1 cellular context compared by ENCODE assay signal in genomic region chr4:7043521-7044414, GRCh38.
TF ChIP-seq lines count a peak whose summit lies in the region.

No MANE protein-coding gene starts in this region.

TF ChIP-seq in HepG2, 621 proteins besides CTCF, POLR2A, EP300 and RAD21 (continued from another document and continues in another):
- TF ChIP-seq ZBTB4 (CRISPR knock-in tag; IDR thresholded peaks at IDR 0.05; ENCODE audit: borderline replicate concordance) (0 out of 2 replicates have a peak, but pooled peaks have one; percentile 25), ZNF256 (CRISPR knock-in tag; conservative IDR thresholded peaks at IDR 0.05) (peak; percentile 68; the same call in 1 of the 2 replicates), STAT5B (CRISPR knock-in tag; IDR thresholded peaks at IDR 0.05) (0 out of 2 replicates have a peak, but pooled peaks have one; percentile 51), ZNF777 (CRISPR knock-in tag; IDR thresholded peaks at IDR 0.05) (peak; percentile 78), PHF8 (CRISPR knock-in tag; IDR thresholded peaks at IDR 0.05) (peak; percentile 84), ZNF232 (CRISPR knock-in tag; IDR thresholded peaks at IDR 0.05; ENCODE audit: borderline replicate concordance) (peak; percentile 64; the same call in 1 of the 2 replicates), ZNF792 (CRISPR knock-in tag; IDR thresholded peaks at IDR 0.05) (0 out of 2 replicates have a peak, but pooled peaks have one; percentile 45), RBM39 (IDR thresholded peaks at IDR 0.05; ENCODE audit: low read depth, low read length, poor library complexity, severe bottlenecking) (peak; percentile 60), ZNF768 (CRISPR knock-in tag; IDR thresholded peaks at IDR 0.05) (peak; percentile 95), KLF9 (CRISPR knock-in tag; IDR thresholded peaks at IDR 0.05; ENCODE audit: low read depth) (no peak), KLF6 (CRISPR knock-in tag; IDR thresholded peaks at IDR 0.05) (0 out of 2 replicates have a peak, but pooled peaks have one; percentile 30), NFAT5 (CRISPR knock-in tag; IDR thresholded peaks at IDR 0.05) (peak; percentile 30; the same call in 1 of the 2 replicates), HNF1B (CRISPR knock-in tag; IDR thresholded peaks at IDR 0.05) (peak; percentile 51; the same call in 1 of the 2 replicates), ZNF510 (CRISPR knock-in tag; IDR thresholded peaks at IDR 0.05; ENCODE audit: low read depth) (no peak), ZNF891 (CRISPR knock-in tag; IDR thresholded peaks at IDR 0.05) (0 out of 2 replicates have a peak, but pooled peaks have one; percentile 3), MYPOP (CRISPR knock-in tag; IDR thresholded peaks at IDR 0.05) (0 out of 2 replicates have a peak, but pooled peaks have one; percentile 24), NFE2L1 (CRISPR knock-in tag; IDR thresholded peaks at IDR 0.05; ENCODE audit: borderline replicate concordance) (0 out of 2 replicates have a peak, but pooled peaks have one; percentile 58), HOXA3 (CRISPR knock-in tag; IDR thresholded peaks at IDR 0.05) (peak; percentile 15), HOXA5 (CRISPR knock-in tag; IDR thresholded peaks at IDR 0.05) (peak; percentile 64; the same call in 1 of the 2 replicates), PHF20 (CRISPR knock-in tag; IDR thresholded peaks at IDR 0.05) (0 out of 2 replicates have a peak, but pooled peaks have one; percentile 17), ZNF549 (CRISPR knock-in tag; IDR thresholded peaks at IDR 0.05) (peak; percentile 31), KAT2B (IDR thresholded peaks at IDR 0.05; ENCODE audit: borderline replicate concordance, low read depth, low read length) (no peak), ZNF562 (CRISPR knock-in tag; IDR thresholded peaks at IDR 0.05; ENCODE audit: borderline replicate concordance) (no peak), TBX2 (CRISPR knock-in tag; IDR thresholded peaks at IDR 0.05; ENCODE audit: borderline replicate concordance) (peak; percentile 41), DNMT1 (CRISPR knock-in tag; IDR thresholded peaks at IDR 0.05) (peak; percentile 80), MNT (IDR thresholded peaks at IDR 0.05) (no peak), ZFYVE20 (CRISPR knock-in tag; IDR thresholded peaks at IDR 0.05; ENCODE audit: borderline replicate concordance, low read depth) (0 out of 2 replicates have a peak, but pooled peaks have one; percentile 70), ZNF547 (CRISPR knock-in tag; IDR thresholded peaks at IDR 0.05) (peak; percentile 34; the same call in 1 of the 2 replicates), MYC (CRISPR knock-in tag; IDR thresholded peaks at IDR 0.05; ENCODE audit: borderline replicate concordance) (peak; percentile 49; the same call in 1 of the 2 replicates), FOXJ3 (CRISPR knock-in tag; IDR thresholded peaks at IDR 0.05; ENCODE audit: borderline replicate concordance) (0 out of 2 replicates have a peak, but pooled peaks have one; percentile 10), MTA1 (CRISPR knock-in tag; IDR thresholded peaks at IDR 0.05; ENCODE audit: borderline replicate concordance) (peak; percentile 49; the same call in 1 of the 2 replicates), SP2 (CRISPR knock-in tag; IDR thresholded peaks at IDR 0.05) (no peak), RFXAP (CRISPR knock-in tag; IDR thresholded peaks at IDR 0.05; ENCODE audit: borderline replicate concordance) (0 out of 2 replicates have a peak, but pooled peaks have one; percentile 43), STAG1 (CRISPR knock-in tag; IDR thresholded peaks at IDR 0.05) (peak; percentile 20; the same call in 1 of the 2 replicates)
- TF ChIP-seq, protein P1, sequence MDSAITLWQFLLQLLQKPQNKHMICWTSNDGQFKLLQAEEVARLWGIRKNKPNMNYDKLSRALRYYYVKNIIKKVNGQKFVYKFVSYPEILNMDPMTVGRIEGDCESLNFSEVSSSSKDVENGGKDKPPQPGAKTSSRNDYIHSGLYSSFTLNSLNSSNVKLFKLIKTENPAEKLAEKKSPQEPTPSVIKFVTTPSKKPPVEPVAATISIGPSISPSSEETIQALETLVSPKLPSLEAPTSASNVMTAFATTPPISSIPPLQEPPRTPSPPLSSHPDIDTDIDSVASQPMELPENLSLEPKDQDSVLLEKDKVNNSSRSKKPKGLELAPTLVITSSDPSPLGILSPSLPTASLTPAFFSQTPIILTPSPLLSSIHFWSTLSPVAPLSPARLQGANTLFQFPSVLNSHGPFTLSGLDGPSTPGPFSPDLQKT (CRISPR knock-in tag; IDR thresholded peaks at IDR 0.05; ENCODE audit: borderline replicate concordance): 0 out of 2 replicates have a peak, but pooled peaks have one; percentile 20
- TF ChIP-seq, protein P2, sequence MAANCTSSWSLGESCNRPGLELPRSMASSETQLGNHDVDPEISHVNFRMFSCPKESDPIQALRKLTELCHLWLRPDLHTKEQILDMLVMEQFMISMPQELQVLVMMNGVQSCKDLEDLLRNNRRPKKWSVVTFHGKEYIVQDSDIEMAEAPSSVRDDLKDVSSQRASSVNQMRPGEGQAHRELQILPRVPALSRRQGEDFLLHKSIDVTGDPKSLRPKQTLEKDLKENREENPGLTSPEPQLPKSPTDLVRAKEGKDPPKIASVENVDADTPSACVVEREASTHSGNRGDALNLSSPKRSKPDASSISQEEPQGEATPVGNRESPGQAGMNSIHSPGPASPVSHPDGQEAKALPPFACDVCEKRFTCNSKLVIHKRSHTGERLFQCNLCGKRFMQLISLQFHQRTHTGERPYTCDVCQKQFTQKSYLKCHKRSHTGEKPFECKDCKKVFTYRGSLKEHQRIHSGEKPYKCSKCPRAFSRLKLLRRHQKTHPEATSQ (CRISPR knock-in tag; IDR thresholded peaks at IDR 0.05; ENCODE audit: borderline replicate concordance): no peak
- TF ChIP-seq, protein P3, sequence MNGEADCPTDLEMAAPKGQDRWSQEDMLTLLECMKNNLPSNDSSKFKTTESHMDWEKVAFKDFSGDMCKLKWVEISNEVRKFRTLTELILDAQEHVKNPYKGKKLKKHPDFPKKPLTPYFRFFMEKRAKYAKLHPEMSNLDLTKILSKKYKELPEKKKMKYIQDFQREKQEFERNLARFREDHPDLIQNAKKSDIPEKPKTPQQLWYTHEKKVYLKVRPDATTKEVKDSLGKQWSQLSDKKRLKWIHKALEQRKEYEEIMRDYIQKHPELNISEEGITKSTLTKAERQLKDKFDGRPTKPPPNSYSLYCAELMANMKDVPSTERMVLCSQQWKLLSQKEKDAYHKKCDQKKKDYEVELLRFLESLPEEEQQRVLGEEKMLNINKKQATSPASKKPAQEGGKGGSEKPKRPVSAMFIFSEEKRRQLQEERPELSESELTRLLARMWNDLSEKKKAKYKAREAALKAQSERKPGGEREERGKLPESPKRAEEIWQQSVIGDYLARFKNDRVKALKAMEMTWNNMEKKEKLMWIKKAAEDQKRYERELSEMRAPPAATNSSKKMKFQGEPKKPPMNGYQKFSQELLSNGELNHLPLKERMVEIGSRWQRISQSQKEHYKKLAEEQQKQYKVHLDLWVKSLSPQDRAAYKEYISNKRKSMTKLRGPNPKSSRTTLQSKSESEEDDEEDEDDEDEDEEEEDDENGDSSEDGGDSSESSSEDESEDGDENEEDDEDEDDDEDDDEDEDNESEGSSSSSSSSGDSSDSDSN (CRISPR knock-in tag; IDR thresholded peaks at IDR 0.05): peak; percentile 93
- TF ChIP-seq, protein P4, sequence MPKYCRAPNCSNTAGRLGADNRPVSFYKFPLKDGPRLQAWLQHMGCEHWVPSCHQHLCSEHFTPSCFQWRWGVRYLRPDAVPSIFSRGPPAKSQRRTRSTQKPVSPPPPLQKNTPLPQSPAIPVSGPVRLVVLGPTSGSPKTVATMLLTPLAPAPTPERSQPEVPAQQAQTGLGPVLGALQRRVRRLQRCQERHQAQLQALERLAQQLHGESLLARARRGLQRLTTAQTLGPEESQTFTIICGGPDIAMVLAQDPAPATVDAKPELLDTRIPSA (CRISPR knock-in tag; IDR thresholded peaks at IDR 0.05; ENCODE audit: borderline replicate concordance): no peak
